In the genomic region with DNA sequence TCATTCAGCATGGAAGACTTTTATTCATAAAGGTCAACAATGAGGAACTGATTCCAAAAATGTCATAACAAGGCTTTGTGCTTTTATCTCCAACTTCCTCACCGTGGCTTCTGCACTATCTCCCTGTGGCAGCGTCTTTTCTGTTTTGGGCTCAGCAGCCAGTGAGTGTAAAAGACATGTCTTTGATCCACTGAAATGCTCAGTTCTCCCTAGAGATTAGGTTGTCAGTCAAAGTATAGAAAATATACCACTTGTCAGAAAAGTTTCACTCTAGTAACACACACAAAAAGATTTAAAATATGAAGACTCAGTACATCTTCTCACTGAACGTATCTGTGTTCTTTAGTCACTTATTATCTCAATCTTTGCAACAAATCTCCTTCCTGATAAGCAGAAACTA, we compare ENCODE assay signal across 20 cellular contexts.
"Had no signal": no experiment of that assay in that cellular context is flagged by ENCODE, and none has a peak within 500 bp of the region (broad histone marks: within the 10 kb centered on the region; RNA-seq: fewer than 3 reads in every experiment).

No MANE protein-coding gene starts in this region.

- H3K27me3 ChIP-seq: esophagus muscularis mucosa, neutrophil, sigmoid colon, testis had no signal

- H3K4me1 ChIP-seq: esophagus muscularis mucosa, sigmoid colon, testis had no signal

- ATAC-seq: activated naive CD4-positive, alpha-beta T cell treated with anti-CD3 and anti-CD28 coated beads, Interleukin-2, amount 50 U/mL, for 72 hours; activated T-cell treated with anti-CD3 and anti-CD28 coated beads, Interleukin-2, amount 50 U/mL, for 72 hours; naive thymus-derived CD4-positive, alpha-beta T cell; stimulated activated effector memory CD8-positive, alpha-beta T cell treated with anti-CD3 and anti-CD28 coated beads, Interleukin-12 subunit alpha, Interleukin-12 subunit beta, amount 100 ng/mL, for 72 hours had no signal

- H3K27me3 Mint-ChIP-seq: dendritic cell treated with granulocyte-macrophage colony-stimulating factor and Interleukin-4, amounts not matched to agents 40 ng/mL and 50 ng/mL, for 4 days; naive thymus-derived CD4-positive, alpha-beta T cell; type B pancreatic cell had no signal

- H3K27ac ChIP-seq: esophagus muscularis mucosa, neutrophil, sigmoid colon, testis, WERI-Rb-1 had no signal

- H3K36me3 ChIP-seq: esophagus muscularis mucosa, neutrophil, sigmoid colon, WERI-Rb-1 had no signal

- H3K4me3 ChIP-seq: esophagus muscularis mucosa, sigmoid colon, testis had no signal

- H3K9me3 ChIP-seq: esophagus muscularis mucosa, neutrophil, sigmoid colon, testis had no signal

- H3K27ac Mint-ChIP-seq: activated naive CD4-positive, alpha-beta T cell treated with anti-CD3 and anti-CD28 coated beads, Interleukin-2, amount 50 U/mL, for 72 hours; activated T-cell treated with anti-CD3 and anti-CD28 coated beads, Interleukin-2, amount 50 U/mL, for 72 hours; dendritic cell treated with granulocyte-macrophage colony-stimulating factor and Interleukin-4, amounts not matched to agents 40 ng/mL and 50 ng/mL, for 4 days; naive thymus-derived CD4-positive, alpha-beta T cell; stimulated activated effector memory CD8-positive, alpha-beta T cell treated with anti-CD3 and anti-CD28 coated beads, Interleukin-12 subunit alpha, Interleukin-12 subunit beta, amount 100 ng/mL, for 72 hours; type B pancreatic cell had no signal

- DNase-seq: activated CD4-positive, alpha-beta T cell treated with anti-CD3 and anti-CD28 coated beads for 1 hour; activated CD8-positive, alpha-beta memory T cell treated with anti-CD3 and anti-CD28 coated beads for 24 hours; activated effector memory CD4-positive, alpha-beta T cell treated with anti-CD3 and anti-CD28 coated beads, Interleukin-2, amount 50 U/mL, for 16 hours; activated T-cell treated with anti-CD3 and anti-CD28 coated beads, Interleukin-2, amount 50 U/mL, for 72 hours; effector CD8-positive, alpha-beta T cell; mesenchymal stem cell; naive thymus-derived CD4-positive, alpha-beta T cell; sigmoid colon; stimulated activated CD4-positive, alpha-beta T cell treated with anti-CD3 and anti-CD28 coated beads, Interleukin-4, amount 100 ng/mL, for 24 hours; T-helper 9 cell; testis; WERI-Rb-1 had no signal

- FAIRE-seq: bronchial epithelial cell, endothelial cell of umbilical vein had no signal

- H3K4me3 Mint-ChIP-seq: activated T-cell treated with anti-CD3 and anti-CD28 coated beads, Interleukin-2, amount 50 U/mL, for 72 hours; dendritic cell treated with granulocyte-macrophage colony-stimulating factor and Interleukin-4, amounts not matched to agents 40 ng/mL and 50 ng/mL, for 4 days; naive thymus-derived CD4-positive, alpha-beta T cell; stimulated activated effector memory CD8-positive, alpha-beta T cell treated with anti-CD3 and anti-CD28 coated beads, Interleukin-12 subunit alpha, Interleukin-12 subunit beta, amount 100 ng/mL, for 72 hours; type B pancreatic cell had no signal

- H3K36me3 Mint-ChIP-seq: activated naive CD4-positive, alpha-beta T cell treated with anti-CD3 and anti-CD28 coated beads, Interleukin-2, amount 50 U/mL, for 72 hours; naive thymus-derived CD4-positive, alpha-beta T cell; stimulated activated effector memory CD8-positive, alpha-beta T cell treated with anti-CD3 and anti-CD28 coated beads, Interleukin-12 subunit alpha, Interleukin-12 subunit beta, amount 100 ng/mL, for 72 hours had no signal

- H3K4me1 Mint-ChIP-seq: naive thymus-derived CD4-positive, alpha-beta T cell; stimulated activated effector memory CD8-positive, alpha-beta T cell treated with anti-CD3 and anti-CD28 coated beads, Interleukin-12 subunit alpha, Interleukin-12 subunit beta, amount 100 ng/mL, for 72 hours had no signal
